32 cellular contexts compared by ENCODE assay signal in the genomic region with DNA sequence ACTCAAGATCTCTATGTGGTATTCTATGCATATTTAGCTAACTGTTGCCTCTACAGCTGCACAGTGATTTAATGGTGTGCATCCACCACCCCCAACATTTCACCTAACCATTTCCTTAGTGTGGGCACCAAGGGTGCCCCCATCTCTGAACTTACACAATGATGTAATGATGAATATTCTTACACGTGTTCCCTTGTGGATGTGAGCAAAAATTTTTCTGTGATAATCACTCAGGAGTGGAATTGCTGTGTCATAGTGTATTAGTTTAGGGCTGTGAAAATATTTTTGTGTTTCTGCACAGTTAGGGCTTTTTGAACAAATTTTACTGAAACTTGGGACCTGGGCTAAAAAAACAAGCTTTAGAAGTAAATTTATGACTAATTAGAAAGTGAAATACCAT.
DNase-seq lines count a peak whose midpoint lies in the region; ATAC-seq, FAIRE-seq and TF ChIP-seq lines count a peak whose summit lies in the region.
"Had no signal": no experiment of that assay in that cellular context is flagged by ENCODE, and none has a peak within 500 bp of the region (broad histone marks: within the 10 kb centered on the region; RNA-seq: fewer than 3 reads in every experiment).

No MANE protein-coding gene starts in this region.

- H3K4me2 ChIP-seq in fibroblast of lung (ENCODE audit: extremely low read depth, insufficient read depth, low read length): peak overlapping the region; percentile 13

- no peak for TF ChIP-seq POLR2A in GM12892 (IDR thresholded peaks at IDR 0.05; ENCODE audit: low read depth, low read length)

- no peak overlapping the region for H3K27ac ChIP-seq in fibroblast of lung (ENCODE audit: insufficient read depth, low read length)
- H3K27ac ChIP-seq: stomach had no signal

- peaks cover 13% of the 10 kb centered on the region for H3K4me1 ChIP-seq in fibroblast of lung (ENCODE audit: control insufficient read depth, extremely low read depth, insufficient read depth, low read length)
- H3K4me1 ChIP-seq: stomach had no signal

- TF ChIP-seq CTCF in fibroblast of lung (conservative IDR thresholded peaks at IDR 0.05 in 1 of 2, IDR thresholded peaks at IDR 0.05 in 1 of 2; ENCODE audit: low read depth in 1 of 2, low read length in 2 of 2): no peak
- TF ChIP-seq CTCF in osteocyte (IDR thresholded peaks at IDR 0.05): no peak

- H2AFZ ChIP-seq in fibroblast of lung (ENCODE audit: low read length): no peak overlapping the region

- no peaks in the 10 kb centered on the region for H3K27me3 Mint-ChIP-seq in osteocyte (ENCODE audit: unreplicated experiment)
- H3K27me3 Mint-ChIP-seq in activated T-cell treated with anti-CD3 and anti-CD28 coated beads, Interleukin-2, amount 50 U/mL, for 72 hours (ENCODE audit: low read depth): no peaks in the 10 kb centered on the region
- H3K27me3 Mint-ChIP-seq: activated CD8-positive, alpha-beta T cell treated with anti-CD3 and anti-CD28 coated beads for 36 hours; CD4-positive, alpha-beta memory T cell; progenitor cell of endocrine pancreas had no signal

- H3K4me1 Mint-ChIP-seq in osteocyte (ENCODE audit: unreplicated experiment): peaks cover 68% of the 10 kb centered on the region
- peaks cover 4% of the 10 kb centered on the region for H3K4me1 Mint-ChIP-seq in activated T-cell treated with anti-CD3 and anti-CD28 coated beads, Interleukin-2, amount 50 U/mL, for 72 hours (ENCODE audit: low read depth)
- H3K4me1 Mint-ChIP-seq: CD4-positive, alpha-beta memory T cell; immature natural killer cell had no signal

- peak overlapping the region; percentile 16 for H3K4me3 Mint-ChIP-seq in osteocyte (ENCODE audit: unreplicated experiment)
- no peak overlapping the region for H3K4me3 Mint-ChIP-seq in activated T-cell treated with anti-CD3 and anti-CD28 coated beads, Interleukin-2, amount 50 U/mL, for 72 hours
- H3K4me3 Mint-ChIP-seq: activated CD8-positive, alpha-beta T cell treated with anti-CD3 and anti-CD28 coated beads for 36 hours; CD4-positive, alpha-beta memory T cell; immature natural killer cell had no signal

- H3K9me3 ChIP-seq in fibroblast of lung (ENCODE audit: control insufficient read depth, insufficient read depth, low read depth, low read length): no peaks in the 10 kb centered on the region
- H3K9me3 ChIP-seq: stomach had no signal

- no peak overlapping the region for H3K9ac ChIP-seq in fibroblast of lung (ENCODE audit: insufficient read depth, low read length)

- H3K9me3 Mint-ChIP-seq in osteocyte (ENCODE audit: unreplicated experiment): no peaks in the 10 kb centered on the region
- no peaks in the 10 kb centered on the region for H3K9me3 Mint-ChIP-seq in activated T-cell treated with anti-CD3 and anti-CD28 coated beads, Interleukin-2, amount 50 U/mL, for 72 hours
- H3K9me3 Mint-ChIP-seq: activated CD8-positive, alpha-beta T cell treated with anti-CD3 and anti-CD28 coated beads for 36 hours; CD4-positive, alpha-beta memory T cell; immature natural killer cell had no signal

- H4K20me1 ChIP-seq in fibroblast of lung (ENCODE audit: control insufficient read depth, extremely low read depth, insufficient read depth, low read length): no peaks in the 10 kb centered on the region

- peak; percentile 56 for DNase-seq in EL
- DNase-seq in LHCN-M2 (ENCODE audit: low read depth): peak; percentile 62
- DNase-seq in fibroblast of lung (ENCODE audit: low read depth in 2 of 2): peak in 1 of 2 donors; percentile 35
- no peak for DNase-seq in osteocyte (ENCODE audit: extremely low spot score, unreplicated experiment)
- no peak for DNase-seq in GM12892 (ENCODE audit: insufficient read length)
- DNase-seq in NCI-H82 treated with DMSO at 0.1 percent for 48 hours (lab: John Stamatoyannopoulos, UW; ENCODE audit: unreplicated experiment): no peak
- no peak for DNase-seq in activated T-cell treated with anti-CD3 and anti-CD28 coated beads, Interleukin-2, amount 50 U/mL, for 72 hours
- DNase-seq: activated CD8-positive, alpha-beta T cell treated with anti-CD3 and anti-CD28 coated beads for 36 hours; activated gamma-delta T cell treated with Interleukin-2 at 50 U/mL for 16 hours; AML-193; CD4-positive, alpha-beta memory T cell; DMS153; effector memory CD4-positive, alpha-beta T cell; erythroblast; foreskin melanocyte; GF-D8; GOT3; hippocampal formation; immature natural killer cell; left ventricle myocardium superior; NCI-H1092; NCI-H1930; NCI-H2227 treated with DMSO at 0.1 percent for 48 hours; NCI-H748 treated with DMSO at 0.1 percent for 48 hours; stimulated activated CD8-positive, alpha-beta memory T cell treated with anti-CD3 and anti-CD28 coated beads, Interleukin-4, amount 100 ng/mL, for 48 hours; stomach; trophoblast cell had no signal

- H3K79me2 ChIP-seq in fibroblast of lung (ENCODE audit: control insufficient read depth, insufficient read depth, low read length): no peaks in the 10 kb centered on the region

- FAIRE-seq in GM12892 (lab: Jason Lieb, UNC): no peak
- FAIRE-seq: colon, HepG2 had no signal

- no peaks in the 10 kb centered on the region for H3K36me3 ChIP-seq in fibroblast of lung (ENCODE audit: control insufficient read depth, insufficient read depth, low read length)
- H3K36me3 ChIP-seq: stomach had no signal

- no peaks in the 10 kb centered on the region for H3K27me3 ChIP-seq in fibroblast of lung (ENCODE audit: control insufficient read depth, insufficient read depth, low read length)
- H3K27me3 ChIP-seq: stomach had no signal

- ATAC-seq in activated T-cell treated with anti-CD3 and anti-CD28 coated beads, Interleukin-2, amount 50 U/mL, for 72 hours (replicated peaks in 1 of 2): no peak
- no peak for ATAC-seq in GM21526 (IDR thresholded peaks at IDR 0.05; ENCODE audit: low FRiP score, unreplicated experiment)
- ATAC-seq: activated CD4-positive, CD25-positive, alpha-beta regulatory T cell treated with anti-CD3 and anti-CD28 coated beads, Interleukin-2, amount 50 U/mL, for 24 hours; activated CD8-positive, alpha-beta T cell treated with anti-CD3 and anti-CD28 coated beads for 36 hours; HepG2; left ventricle myocardium superior had no signal

- H3K27ac Mint-ChIP-seq in osteocyte (ENCODE audit: unreplicated experiment): peak overlapping the region; percentile 78
- no peak overlapping the region for H3K27ac Mint-ChIP-seq in activated T-cell treated with anti-CD3 and anti-CD28 coated beads, Interleukin-2, amount 50 U/mL, for 72 hours
- H3K27ac Mint-ChIP-seq: activated CD8-positive, alpha-beta T cell treated with anti-CD3 and anti-CD28 coated beads for 36 hours; CD4-positive, alpha-beta memory T cell; immature natural killer cell; progenitor cell of endocrine pancreas had no signal

- H3K4me3 ChIP-seq in fibroblast of lung (replicated peaks in 1 of 4; ENCODE audit: control extremely low read depth in 1 of 4, insufficient read depth in 1 of 4, low read depth in 3 of 4, low read length in 4 of 4): no peak overlapping the region
- H3K4me3 ChIP-seq: stomach had no signal

- no peaks in the 10 kb centered on the region for H3K36me3 Mint-ChIP-seq in osteocyte (ENCODE audit: unreplicated experiment)
- no peaks in the 10 kb centered on the region for H3K36me3 Mint-ChIP-seq in activated T-cell treated with anti-CD3 and anti-CD28 coated beads, Interleukin-2, amount 50 U/mL, for 72 hours (ENCODE audit: insufficient read depth in 2 of 2)
- H3K36me3 Mint-ChIP-seq: CD4-positive, alpha-beta memory T cell; immature natural killer cell had no signal

Comparison
In these comparisons a context has a peak if more than half of its experiments do, and no peak if none do; other contexts are left out.
1. DNase-seq: peak in EL (single experiment) and LHCN-M2 (single experiment); none in osteocyte (single experiment), GM12892 (single experiment), NCI-H82 treated with DMSO at 0.1 percent for 48 hours (single experiment) and activated T-cell treated with anti-CD3 and anti-CD28 coated beads, Interleukin-2, amount 50 U/mL, for 72 hours (0 of 2).